Comparison of ENCODE assay signal across 14 cellular contexts in the genomic region with DNA sequence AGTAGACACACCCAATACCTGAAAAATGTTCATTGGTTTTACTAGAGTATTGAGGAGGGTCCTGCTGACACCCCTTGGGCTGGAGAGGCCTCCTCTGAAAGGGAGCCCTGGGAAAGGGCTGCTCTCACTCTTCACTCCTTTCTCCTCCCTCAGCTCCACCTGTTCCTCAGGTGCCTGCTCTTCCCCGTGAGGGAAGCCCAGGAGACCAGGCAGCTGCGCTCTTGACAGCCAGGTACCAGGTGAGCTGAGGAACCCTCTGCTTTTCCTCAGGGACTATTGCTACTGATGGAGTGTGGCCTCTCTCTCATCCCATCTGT. TPM values are rescaled to one million over a fixed set of nuclear protein-coding genes. Genes with fewer than 3 reads are reported as not detected.
DNase-seq lines count a peak whose midpoint lies in the region; ATAC-seq and TF ChIP-seq lines count a peak whose summit lies in the region.
"Had no signal": no experiment of that assay in that cellular context is flagged by ENCODE, and none has a peak within 500 bp of the region (broad histone marks: within the 10 kb centered on the region; RNA-seq: fewer than 3 reads in every experiment).

No MANE protein-coding gene starts in this region.

- CTCF ChIA-PET in MCF 10A (lab: Yijun Ruan, JAX), result interaction anchor here (0.6 to 0.8 kb wide), 2 partner anchors 278 to 846 kb away, joined by 3 to 6 read pairs; no protein-coding TSS in a partner anchor

- no peaks in the 10 kb centered on the region for H3K27me3 Mint-ChIP-seq in MCF 10A (ENCODE audit: insufficient read depth, unreplicated experiment)
- H3K27me3 Mint-ChIP-seq in brain, result peaks cover 13% of the 10 kb centered on the region
- no peaks in the 10 kb centered on the region for H3K27me3 Mint-ChIP-seq in natural killer cell (ENCODE audit: low read depth in 2 of 2)

- H3K4me1 Mint-ChIP-seq in MCF 10A (ENCODE audit: insufficient read depth, unreplicated experiment), result peaks cover 43% of the 10 kb centered on the region
- H3K4me1 Mint-ChIP-seq in brain, result peaks cover 57% of the 10 kb centered on the region
- H3K4me1 Mint-ChIP-seq in natural killer cell, result peaks cover 45 to 54% of the 10 kb centered on the region in 2 donors

- POLR2A ChIA-PET in MCF 10A (lab: Yijun Ruan, JAX), result interaction anchor here (0.7 to 5.0 kb wide), 11 partner anchors 10 to 88 kb away, joined by 3 to 23 read pairs (median 5); a partner anchor contains a TSS

- H3K27me3 ChIP-seq in breast epithelium (no peaks in the 10 kb centered on the region), WERI-Rb-1 (ENCODE audit: insufficient read depth, low read depth, severe bottlenecking) (no peaks in the 10 kb centered on the region)
- H3K27me3 ChIP-seq: esophagus muscularis mucosa had no signal

- no peaks in the 10 kb centered on the region for H3K9me3 Mint-ChIP-seq in MCF 10A (ENCODE audit: unreplicated experiment)
- H3K9me3 Mint-ChIP-seq in brain, result no peaks in the 10 kb centered on the region
- H3K9me3 Mint-ChIP-seq in natural killer cell, result no peaks in the 10 kb centered on the region

- no peak for TF ChIP-seq CTCF in MCF 10A (IDR thresholded peaks at IDR 0.05; ENCODE audit: unreplicated experiment)
- TF ChIP-seq CTCF in breast epithelium (IDR thresholded peaks at IDR 0.05), result no peak
- no peak for TF ChIP-seq CTCF in brain (conservative IDR thresholded peaks at IDR 0.05)
- no peak for TF ChIP-seq CTCF in natural killer cell (IDR thresholded peaks at IDR 0.05)
- no peak for TF ChIP-seq CTCF in WERI-Rb-1 (IDR thresholded peaks at IDR 0.05; ENCODE audit: low read depth, low read length)

- TF ChIP-seq POLR2A in breast epithelium (IDR thresholded peaks at IDR 0.05), result no peak

- H3K27ac Mint-ChIP-seq in MCF 10A (ENCODE audit: low read depth, unreplicated experiment), result peak overlapping the region; percentile 86
- H3K27ac Mint-ChIP-seq in brain, result peak overlapping the region in 3 of 5 experiments; percentile 1 to 99 (median 84)
- H3K27ac Mint-ChIP-seq in natural killer cell, result peak overlapping the region; percentile 75

- H3K4me3 ChIP-seq in breast epithelium (no peak overlapping the region), WERI-Rb-1 (ENCODE audit: low read depth, low read length) (no peak overlapping the region)
- H3K4me3 ChIP-seq: esophagus muscularis mucosa, thoracic aorta had no signal

- peak overlapping the region; percentile 85 for H3K4me3 Mint-ChIP-seq in MCF 10A (ENCODE audit: unreplicated experiment)
- H3K4me3 Mint-ChIP-seq in brain, result peak overlapping the region in 3 of 5 experiments; percentile 23 to 79 (median 38)
- peak overlapping the region; percentile 21 for H3K4me3 Mint-ChIP-seq in natural killer cell

- H3K9me3 ChIP-seq in breast epithelium, result no peaks in the 10 kb centered on the region
- H3K9me3 ChIP-seq in WERI-Rb-1 (ENCODE audit: severe bottlenecking), result no peaks in the 10 kb centered on the region
- H3K9me3 ChIP-seq: esophagus muscularis mucosa, thoracic aorta had no signal

- intact Hi-C loops in MCF 10A (cut with micrococcal nuclease), result no loop called here
- intact Hi-C loops in breast epithelium (cut with DNase I; ENCODE audit: low total_unique reads), result no loop called here
- intact Hi-C loops in natural killer cell (cut with micrococcal nuclease), result no loop called here
- intact Hi-C loops in left ventricle myocardium superior (cut with micrococcal nuclease), result no loop called here

- H3K36me3 Mint-ChIP-seq in MCF 10A (ENCODE audit: insufficient read depth, unreplicated experiment) (peaks cover 66% of the 10 kb centered on the region), brain (peaks cover 63% of the 10 kb centered on the region), natural killer cell (peaks cover 27% of the 10 kb centered on the region)

- DNase-seq in MCF 10A (ENCODE audit: unreplicated experiment) (no peak), breast epithelium (ENCODE audit: low spot score in 2 of 2) (no peak), natural killer cell (no peak), WERI-Rb-1 (no peak), left ventricle myocardium superior (no peak), CD1c-positive myeloid dendritic cell (ENCODE audit: extremely low spot score) (no peak)
- DNase-seq: activated T-cell treated with anti-CD3 and anti-CD28 coated beads, Interleukin-2, amount 50 U/mL, for 1 hour; anterior cingulate cortex; cortex of kidney had no signal

- H3K4me1 ChIP-seq in breast epithelium, result peaks cover 3 to 15% of the 10 kb centered on the region in 2 donors

- BruUV-seq in MCF 10A (replicated peaks; lab: Mats Ljungman, UMichigan), result no TSS peak

- H3K36me3 ChIP-seq in breast epithelium (peaks cover 7% of the 10 kb centered on the region), WERI-Rb-1 (peaks cover 65% of the 10 kb centered on the region)

- H3K27ac ChIP-seq in breast epithelium (no peak overlapping the region), WERI-Rb-1 (no peak overlapping the region)
- H3K27ac ChIP-seq: thoracic aorta had no signal

- ATAC-seq in natural killer cell, result no peak
- no peak for ATAC-seq in HG02588 (IDR thresholded peaks at IDR 0.05; ENCODE audit: unreplicated experiment)
- no peak for ATAC-seq in left ventricle myocardium superior

RNA-seq across cellular contexts. Expression of a gene that starts 3.3 kb away (rescaled TPM):
- total RNA-seq in MCF 10A (2022) (85.2 and 89.9 TPM in 2 replicates), breast epithelium (100 to 1,000 TPM; 100 to 129 (median 110) TPM), natural killer cell (100 to 1,000 TPM; 171 to 214 (median 196) TPM), left ventricle myocardium superior (30.0 TPM)
- 16.7 TPM for polyA plus RNA-seq in brain (ENCODE audit: insufficient read depth, low read depth, low replicate concordance)

RNA-seq across cellular contexts. Expression of a gene that starts 9.8 kb away (rescaled TPM):
- total RNA-seq in MCF 10A (2022), result 6.1 and 7.4 TPM in 2 replicates
- 10 to 100 TPM in 1 of 3 donors, 1 to 10 TPM in 2; 2.6 to 10.2 (median 5.6) TPM for total RNA-seq in breast epithelium
- 4.1 TPM for polyA plus RNA-seq in brain (ENCODE audit: insufficient read depth, low read depth, low replicate concordance)
- total RNA-seq in natural killer cell, result 1 to 10 TPM; 2.3 to 3.1 (median 2.6) TPM
- total RNA-seq in left ventricle myocardium superior, result 7.0 TPM

RNA-seq across cellular contexts. Expression of a gene that starts 36.4 kb away (rescaled TPM):
- total RNA-seq in MCF 10A (2022) (0.70 and 0.96 TPM in 2 replicates), breast epithelium (1 to 10 TPM; 1.0 to 4.5 (median 2.0) TPM), natural killer cell (1 to 10 TPM; 1.4 to 2.5 (median 2.0) TPM), left ventricle myocardium superior (not detected)
- polyA plus RNA-seq in brain (ENCODE audit: insufficient read depth, low read depth, low replicate concordance), result 2.7 TPM
- total RNA-seq: HT1080 had no signal

RNA-seq across cellular contexts. Expression of a gene that starts 55.1 kb away (rescaled TPM):
- total RNA-seq in MCF 10A (2022), result 17.6 and 20.9 TPM in 2 replicates
- 10 to 100 TPM; 15.2 to 23.6 (median 18.4) TPM for total RNA-seq in breast epithelium
- 5.1 TPM for polyA plus RNA-seq in brain (ENCODE audit: insufficient read depth, low read depth, low replicate concordance)
- total RNA-seq in natural killer cell, result 10 to 100 TPM; 24.4 to 37.4 (median 27.8) TPM
- total RNA-seq in left ventricle myocardium superior, result 8.3 TPM

RNA-seq across cellular contexts. Expression of a gene that starts 57.2 kb away (rescaled TPM):
- 13.6 and 16.2 TPM in 2 replicates for total RNA-seq in MCF 10A (2022)
- 10 to 100 TPM in 1 of 3 donors, 1 to 10 TPM in 2; 7.5 to 11.0 (median 8.0) TPM for total RNA-seq in breast epithelium
- 7.3 TPM for polyA plus RNA-seq in brain (ENCODE audit: insufficient read depth, low read depth, low replicate concordance)
- total RNA-seq in natural killer cell, result 1 to 10 TPM; 6.8 to 9.7 (median 7.4) TPM
- total RNA-seq in left ventricle myocardium superior, result 6.3 TPM

Comparison
In these comparisons a context has a peak if more than half of its experiments do, and no peak if none do; other contexts are left out.
1. H3K4me3 Mint-ChIP-seq: peak in every context shown above with its lines; median percentile 85 in MCF 10A; 38 in brain; 21 in natural killer cell.